Comparison of ENCODE assay signal across 7 cellular contexts in genomic region chr1:207004931-207005830, GRCh38. TPM values are rescaled to one million over a fixed set of nuclear protein-coding genes. Genes with fewer than 3 reads are reported as not detected.
DNase-seq lines count a peak whose midpoint lies in the region; ATAC-seq and TF ChIP-seq lines count a peak whose summit lies in the region.

No MANE protein-coding gene starts in this region.

- no peak overlapping the region for H3K4me3 Mint-ChIP-seq in brain
- H3K4me3 Mint-ChIP-seq in stimulated activated memory B cell treated with anti-CD40 and anti-IgM and Interleukin-4, amounts not matched to agents 10 μg/mL and 1 μg/mL and 100 μg/mL, for 72 hours = no peak overlapping the region

- H3K27me3 Mint-ChIP-seq in brain = peaks cover 21% of the 10 kb centered on the region
- peaks cover 12% of the 10 kb centered on the region for H3K27me3 Mint-ChIP-seq in stimulated activated memory B cell treated with anti-CD40 and anti-IgM and Interleukin-4, amounts not matched to agents 10 μg/mL and 1 μg/mL and 100 μg/mL, for 72 hours

- H3K36me3 ChIP-seq in KMS-11 (ENCODE audit: insufficient read depth) (no peaks in the 10 kb centered on the region), RWPE2 (ENCODE audit: low read depth) (no peaks in the 10 kb centered on the region)

- no peak overlapping the region for H3K4me3 ChIP-seq in KMS-11 (IDR thresholded peaks at IDR 0.05; ENCODE audit: insufficient read depth, low read depth, low read length)
- no peak overlapping the region for H3K4me3 ChIP-seq in RWPE2 (ENCODE audit: severe bottlenecking)

- TF ChIP-seq CTCF in KMS-11 (conservative IDR thresholded peaks at IDR 0.05; ENCODE audit: low read depth, low read length) (peak; percentile 93), RWPE2 (IDR thresholded peaks at IDR 0.05; ENCODE audit: poor library complexity, severe bottlenecking) (peak; percentile 76), brain (conservative IDR thresholded peaks at IDR 0.05) (peak; percentile 33 to 62)

- no peaks in the 10 kb centered on the region for H3K36me3 Mint-ChIP-seq in brain
- H3K36me3 Mint-ChIP-seq in stimulated activated memory B cell treated with anti-CD40 and anti-IgM and Interleukin-4, amounts not matched to agents 10 μg/mL and 1 μg/mL and 100 μg/mL, for 72 hours = no peaks in the 10 kb centered on the region

- H2AFZ ChIP-seq in KMS-11 (ENCODE audit: low read depth) = peak overlapping the region; percentile 42; the same call in 1 of the 2 replicates

- H3K79me2 ChIP-seq in KMS-11 (ENCODE audit: insufficient read depth, low read depth) = no peaks in the 10 kb centered on the region

- no peaks in the 10 kb centered on the region for H4K20me1 ChIP-seq in KMS-11 (ENCODE audit: insufficient read depth)

- H3K4me1 ChIP-seq in KMS-11 (ENCODE audit: low read depth, poor library complexity, severe bottlenecking) (no peaks in the 10 kb centered on the region), RWPE2 (ENCODE audit: insufficient read depth, poor library complexity, severe bottlenecking) (peaks cover 50% of the 10 kb centered on the region)

- H3K4me1 Mint-ChIP-seq in brain = peaks cover 10% of the 10 kb centered on the region
- peaks cover 8% of the 10 kb centered on the region for H3K4me1 Mint-ChIP-seq in stimulated activated memory B cell treated with anti-CD40 and anti-IgM and Interleukin-4, amounts not matched to agents 10 μg/mL and 1 μg/mL and 100 μg/mL, for 72 hours

- H3K9ac ChIP-seq in KMS-11 = no peak overlapping the region

- peaks cover 11% of the 10 kb centered on the region for H3K9me3 ChIP-seq in RWPE2 (ENCODE audit: severe bottlenecking)

- ATAC-seq in RWPE2 (ENCODE audit: low read depth) (peak; percentile 35; the same call in 2 of the 3 replicates), HG02571 (IDR thresholded peaks at IDR 0.05; ENCODE audit: unreplicated experiment) (no peak)
- peak; percentile 64 for ATAC-seq in stimulated activated memory B cell treated with anti-CD40 and anti-IgM and Interleukin-4, amounts not matched to agents 10 μg/mL and 1 μg/mL and 100 μg/mL, for 72 hours

- peak overlapping the region in 1 of 5 experiments; percentile 14 for H3K27ac Mint-ChIP-seq in brain
- no peak overlapping the region for H3K27ac Mint-ChIP-seq in stimulated activated memory B cell treated with anti-CD40 and anti-IgM and Interleukin-4, amounts not matched to agents 10 μg/mL and 1 μg/mL and 100 μg/mL, for 72 hours

- DNase-seq in ELR (ENCODE audit: low read depth) (peak; percentile 89), RWPE2 (ENCODE audit: low spot score) (no peak), inferior parietal cortex (ENCODE audit: extremely low spot score) (peak; percentile 55)

- H3K4me2 ChIP-seq in KMS-11 = no peak overlapping the region

- H3K9me3 Mint-ChIP-seq in brain = peaks cover 0 to 3% (median 0%) of the 10 kb centered on the region in 5 experiments
- H3K9me3 Mint-ChIP-seq in stimulated activated memory B cell treated with anti-CD40 and anti-IgM and Interleukin-4, amounts not matched to agents 10 μg/mL and 1 μg/mL and 100 μg/mL, for 72 hours = peaks cover 2% of the 10 kb centered on the region

- no peak overlapping the region for H3K27ac ChIP-seq in KMS-11
- peak overlapping the region; percentile 96 for H3K27ac ChIP-seq in RWPE2 (ENCODE audit: poor library complexity, severe bottlenecking)

- H3K27me3 ChIP-seq in KMS-11 (ENCODE audit: insufficient read depth, low read depth) (no peaks in the 10 kb centered on the region), RWPE2 (ENCODE audit: insufficient read depth, poor library complexity, severe bottlenecking) (no peaks in the 10 kb centered on the region)

RNA-seq across cellular contexts. Expression of gene C1orf116, which starts 27.4 kb away (rescaled TPM):
- 2.1 TPM for polyA plus RNA-seq in brain (ENCODE audit: insufficient read depth, low read depth, low replicate concordance)

RNA-seq across cellular contexts. Expression of gene FCAMR, which starts 34.9 kb away (rescaled TPM):
- not detected for polyA plus RNA-seq in brain (ENCODE audit: insufficient read depth, low read depth, low replicate concordance)

RNA-seq across cellular contexts. Expression of gene YOD1, which starts 45.8 kb away (rescaled TPM):
- polyA plus RNA-seq in brain (ENCODE audit: insufficient read depth, low read depth, low replicate concordance) = 2.4 TPM

RNA-seq across cellular contexts. Expression of gene PFKFB2, which starts 47.9 kb away (rescaled TPM):
- 74.2 TPM for polyA plus RNA-seq in brain (ENCODE audit: insufficient read depth, low read depth, low replicate concordance)

RNA-seq across cellular contexts. Expression of gene PIGR, which starts 58.9 kb away (rescaled TPM):
- polyA plus RNA-seq in brain (ENCODE audit: insufficient read depth, low read depth, low replicate concordance) = not detected
